13 cellular contexts compared by ENCODE assay signal in genomic region chr22:40383905-40384304, GRCh38. TPM values are rescaled to one million over a fixed set of nuclear protein-coding genes. Genes with fewer than 3 reads are reported as not detected.
DNase-seq lines count a peak whose midpoint lies in the region; ATAC-seq and TF ChIP-seq lines count a peak whose summit lies in the region.
"Had no signal": no experiment of that assay in that cellular context is flagged by ENCODE, and none has a peak within 500 bp of the region (broad histone marks: within the 10 kb centered on the region; RNA-seq: fewer than 3 reads in every experiment).

No MANE protein-coding gene starts in this region.

- no peak for TF ChIP-seq CTCF in HFFc6 (IDR thresholded peaks at IDR 0.05)

- peaks cover 14% of the 10 kb centered on the region for H3K36me3 Mint-ChIP-seq in CD4-positive, CD25-positive, alpha-beta regulatory T cell
- peaks cover 10% of the 10 kb centered on the region for H3K36me3 Mint-ChIP-seq in HFFc6 (ENCODE audit: low read depth)

- peak overlapping the region in 2 of 4 donors; percentile 6 to 22 for H3K4me3 Mint-ChIP-seq in CD4-positive, CD25-positive, alpha-beta regulatory T cell
- H3K4me3 Mint-ChIP-seq in HFFc6: peak overlapping the region; percentile 22; the same call in 1 of the 2 replicates

- ATAC-seq in CD4-positive, CD25-positive, alpha-beta regulatory T cell (ENCODE audit: low read depth in 2 of 2): no peak
- ATAC-seq: upper lobe of right lung had no signal

- no peaks in the 10 kb centered on the region for H3K27me3 Mint-ChIP-seq in CD4-positive, CD25-positive, alpha-beta regulatory T cell
- H3K27me3 Mint-ChIP-seq in HFFc6 (ENCODE audit: insufficient read depth): no peaks in the 10 kb centered on the region; the same call in 1 of the 2 replicates

- H3K27ac Mint-ChIP-seq in CD4-positive, CD25-positive, alpha-beta regulatory T cell: peak overlapping the region; percentile 55 to 79 (median 73)
- peak overlapping the region; percentile 91 for H3K27ac Mint-ChIP-seq in HFFc6

- H3K9me3 Mint-ChIP-seq in CD4-positive, CD25-positive, alpha-beta regulatory T cell: peaks cover 0 to 3% (median 0%) of the 10 kb centered on the region in 7 donors
- no peaks in the 10 kb centered on the region for H3K9me3 Mint-ChIP-seq in HFFc6

- H3K27me3 ChIP-seq in CD4-positive, CD25-positive, alpha-beta regulatory T cell (ENCODE audit: control insufficient read depth, insufficient read depth, low read length): no peaks in the 10 kb centered on the region
- H3K27me3 ChIP-seq: right atrium auricular region, upper lobe of right lung had no signal

- peaks cover 21 to 64% (median 44%) of the 10 kb centered on the region in 4 donors for H3K4me1 Mint-ChIP-seq in CD4-positive, CD25-positive, alpha-beta regulatory T cell
- peaks cover 31% of the 10 kb centered on the region for H3K4me1 Mint-ChIP-seq in HFFc6 (ENCODE audit: low read depth)

- DNase-seq in CD4-positive, CD25-positive, alpha-beta regulatory T cell: no peak
- DNase-seq in HFFc6 (peak; percentile 71), amniotic epithelial cell (ENCODE audit: low read depth) (peak; percentile 89), myocyte (ENCODE audit: low read depth) (peak; percentile 75), C1 segment of cervical spinal cord (lab: John Stamatoyannopoulos, UW) (no peak), GDM1 (lab: John Stamatoyannopoulos, UW) (no peak)
- no peak for DNase-seq in stimulated activated CD4-positive, alpha-beta T cell treated with anti-CD3 and anti-CD28 coated beads, Interleukin-1b, Interleukin-23, amount 100 ng/mL, for 48 hours
- DNase-seq: DMS79 treated with DMSO at 0.1 percent for 48 hours, NCI-H146, T1000, upper lobe of right lung had no signal

- H3K4me1 ChIP-seq in CD4-positive, CD25-positive, alpha-beta regulatory T cell (ENCODE audit: control insufficient read depth, insufficient read depth, low read length, poor library complexity, severe bottlenecking): peaks cover 11% of the 10 kb centered on the region

- peaks cover 6% of the 10 kb centered on the region for H3K36me3 ChIP-seq in CD4-positive, CD25-positive, alpha-beta regulatory T cell (ENCODE audit: control insufficient read depth, insufficient read depth, low read length)
- H3K36me3 ChIP-seq: right atrium auricular region, upper lobe of right lung had no signal

- no peak overlapping the region for H3K27ac ChIP-seq in CD4-positive, CD25-positive, alpha-beta regulatory T cell (ENCODE audit: insufficient read depth, low read length, poor library complexity, severe bottlenecking)
- H3K27ac ChIP-seq: right atrium auricular region, upper lobe of right lung had no signal

- H3K9me3 ChIP-seq in CD4-positive, CD25-positive, alpha-beta regulatory T cell (ENCODE audit: control insufficient read depth in 2 of 2, low read length in 2 of 2): no peaks in the 10 kb centered on the region
- H3K9me3 ChIP-seq: right atrium auricular region, upper lobe of right lung had no signal

- no peak overlapping the region for H3K4me3 ChIP-seq in CD4-positive, CD25-positive, alpha-beta regulatory T cell (ENCODE audit: low read depth, low read length)
- H3K4me3 ChIP-seq: lung, right atrium auricular region, upper lobe of right lung had no signal

RNA-seq across cellular contexts. Expression of gene SGSM3, which starts 13.5 kb away (rescaled TPM):
- 83.3 TPM for total RNA-seq in CD4-positive, CD25-positive, alpha-beta regulatory T cell
- polyA plus RNA-seq in CD4-positive, CD25-positive, alpha-beta regulatory T cell: 10 to 100 TPM; 26.8 to 35.6 (median 31.1) TPM
- 10 to 100 TPM; 41.3 to 52.1 (median 45.5) TPM for total RNA-seq in HFFc6 (2021; fragmentation: NEBNext Ultra II Directional; extraction: Animal tissue kit (Norgen Biotek cat#: 25700))
- total RNA-seq in myocyte: 142 and 170 TPM in 2 replicates
- polyA plus RNA-seq in myocyte (2012): 94.5 TPM

RNA-seq across cellular contexts. Expression of gene ADSL, which starts 37.6 kb away (rescaled TPM):
- 66.5 TPM for total RNA-seq in CD4-positive, CD25-positive, alpha-beta regulatory T cell
- 100 to 1,000 TPM; 122 to 134 (median 130) TPM for polyA plus RNA-seq in CD4-positive, CD25-positive, alpha-beta regulatory T cell
- total RNA-seq in HFFc6 (2021; fragmentation: NEBNext Ultra II Directional; extraction: Animal tissue kit (Norgen Biotek cat#: 25700)): 10 to 100 TPM; 60.6 to 73.8 (median 70.9) TPM
- total RNA-seq in myocyte: 187 and 265 TPM in 2 replicates
- 87.8 TPM for polyA plus RNA-seq in myocyte (2012)

Comparison
In these comparisons a context has a peak if more than half of its experiments do, and no peak if none do; other contexts are left out.
1. DNase-seq: peak in HFFc6 (single experiment), amniotic epithelial cell (single experiment) and myocyte (single experiment); none in CD4-positive, CD25-positive, alpha-beta regulatory T cell (0 of 3), C1 segment of cervical spinal cord (0 of 14), stimulated activated CD4-positive, alpha-beta T cell treated with anti-CD3 and anti-CD28 coated beads, Interleukin-1b, Interleukin-23, amount 100 ng/mL, for 48 hours (single experiment) and GDM1 (single experiment).